Comparison of ENCODE assay signal across 27 cellular contexts in genomic region chr7:94236960-94237359, GRCh38.
"Had no signal": no experiment of that assay in that cellular context is flagged by ENCODE, and none has a peak within 500 bp of the region (broad histone marks: within the 10 kb centered on the region; RNA-seq: fewer than 3 reads in every experiment).

No MANE protein-coding gene starts in this region.

- H3K36me3 ChIP-seq: heart right ventricle, left ventricle myocardium inferior, pancreas, prostate gland, suprapubic skin, tibial nerve, uterus had no signal

- H3K4me2 ChIP-seq: hepatocyte had no signal

- FAIRE-seq: islet of Langerhans, kidney, pancreas had no signal

- H3K27me3 ChIP-seq: heart right ventricle, hepatocyte, pancreas, suprapubic skin, tibial nerve, uterus had no signal

- H3K4me3 ChIP-seq: heart right ventricle, hepatocyte, left ventricle myocardium inferior, lung, pancreas, prostate gland, skin epidermis, suprapubic skin, tibial nerve, uterus had no signal

- H3K9me3 ChIP-seq: heart right ventricle, left ventricle myocardium inferior, pancreas, prostate gland, suprapubic skin, tibial nerve, uterus had no signal

- H3K4me1 ChIP-seq: pancreas, prostate gland, tibial nerve, uterus had no signal

- H3K79me2 ChIP-seq: hepatocyte had no signal

- H2AFZ ChIP-seq: hepatocyte had no signal

- ATAC-seq: heart right ventricle; natural killer cell; pancreas; right cardiac atrium; sciatic nerve; stimulated activated naive B cell treated with anti-CD40 and anti-IgM and Interleukin-4, amounts not matched to agents 10 μg/mL and 1 μg/mL and 100 μg/mL, for 72 hours had no signal

- H3K27ac ChIP-seq: heart right ventricle, hepatocyte, left ventricle myocardium inferior, pancreas, prostate gland, skin epidermis, suprapubic skin, tibial nerve, uterus had no signal

- DNase-seq: heart right ventricle; immature natural killer cell; kidney; left ventricle myocardium inferior; mesendoderm; naive B cell; natural killer cell; nephron progenitor cell; nucleus accumbens; pancreas; posterior cingulate gyrus; retina; right cardiac atrium; stimulated activated CD4-positive, alpha-beta T cell treated with anti-CD3 and anti-CD28 coated beads, Interleukin-12 subunit alpha, Interleukin-12 subunit beta, amount 100 ng/mL, for 4 hours; stimulated activated CD4-positive, alpha-beta T cell treated with anti-CD3 and anti-CD28 coated beads, Interleukin-15, amount 100 ng/mL, for 24 hours; stimulated activated CD4-positive, alpha-beta T cell treated with anti-CD3 and anti-CD28 coated beads, Interleukin-2, amount 100 ng/mL, for 24 hours; stimulated activated CD4-positive, alpha-beta T cell treated with anti-CD3 and anti-CD28 coated beads, Interleukin-4, amount 100 ng/mL, for 1 hour; stimulated activated naive B cell treated with anti-CD40 and anti-IgM and Interleukin-4, amounts not matched to agents 10 μg/mL and 1 μg/mL and 100 μg/mL, for 72 hours; uterus had no signal
